ENCODE assay signal across 1 cellular context in the genomic region with DNA sequence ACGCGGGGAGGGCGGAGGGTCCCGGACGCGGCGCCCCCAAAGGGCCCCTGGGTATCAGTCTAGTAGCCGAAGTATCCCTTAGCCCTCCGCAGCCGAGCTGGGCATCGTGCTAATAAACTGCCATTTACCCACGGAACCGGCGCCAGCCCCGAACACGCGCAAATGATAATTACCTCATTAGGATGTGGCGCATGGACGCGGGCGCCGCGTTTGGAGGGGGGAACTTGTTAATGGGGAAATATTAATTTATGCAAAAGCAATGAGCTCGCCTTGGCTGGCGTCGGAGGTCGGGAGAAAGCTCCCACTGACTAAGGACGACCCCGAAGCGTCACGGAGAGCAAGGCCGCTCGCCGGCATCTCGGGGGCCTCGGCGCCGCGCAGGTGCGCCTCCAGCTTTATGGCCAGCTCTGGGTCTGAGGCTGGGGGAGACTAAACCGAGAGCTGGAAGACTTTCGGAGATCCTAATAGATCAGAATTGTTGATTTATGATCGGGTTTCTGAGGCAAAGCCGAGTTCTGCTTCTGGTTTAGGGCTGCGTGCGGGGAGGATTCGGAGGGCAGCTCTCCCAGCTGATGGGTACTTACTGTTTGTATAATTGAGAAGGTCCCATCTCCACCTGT.
TF ChIP-seq lines count a peak whose summit lies in the region.

No MANE protein-coding gene starts in this region.

TF ChIP-seq in WTC11, 78 proteins besides CTCF, POLR2A, EP300 and RAD21 (continued from another document):
- TF ChIP-seq, protein P1, sequence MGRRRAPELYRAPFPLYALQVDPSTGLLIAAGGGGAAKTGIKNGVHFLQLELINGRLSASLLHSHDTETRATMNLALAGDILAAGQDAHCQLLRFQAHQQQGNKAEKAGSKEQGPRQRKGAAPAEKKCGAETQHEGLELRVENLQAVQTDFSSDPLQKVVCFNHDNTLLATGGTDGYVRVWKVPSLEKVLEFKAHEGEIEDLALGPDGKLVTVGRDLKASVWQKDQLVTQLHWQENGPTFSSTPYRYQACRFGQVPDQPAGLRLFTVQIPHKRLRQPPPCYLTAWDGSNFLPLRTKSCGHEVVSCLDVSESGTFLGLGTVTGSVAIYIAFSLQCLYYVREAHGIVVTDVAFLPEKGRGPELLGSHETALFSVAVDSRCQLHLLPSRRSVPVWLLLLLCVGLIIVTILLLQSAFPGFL (CRISPR knock-in tag; IDR thresholded peaks at IDR 0.05; ENCODE audit: borderline replicate concordance), result no peak
- no peak for TF ChIP-seq ZNF317 (CRISPR knock-in tag; IDR thresholded peaks at IDR 0.05; ENCODE audit: borderline replicate concordance, low read depth)
- no peak for TF ChIP-seq MYBL2 (CRISPR knock-in tag; IDR thresholded peaks at IDR 0.05)
- no peak for TF ChIP-seq SOX15 (CRISPR knock-in tag; IDR thresholded peaks at IDR 0.05)
- no peak for TF ChIP-seq ZNF671 (CRISPR knock-in tag; IDR thresholded peaks at IDR 0.05)
TF ChIP-seq in WTC11: peak in this region for 0.
